15 cellular contexts compared by ENCODE assay signal in the genomic region with DNA sequence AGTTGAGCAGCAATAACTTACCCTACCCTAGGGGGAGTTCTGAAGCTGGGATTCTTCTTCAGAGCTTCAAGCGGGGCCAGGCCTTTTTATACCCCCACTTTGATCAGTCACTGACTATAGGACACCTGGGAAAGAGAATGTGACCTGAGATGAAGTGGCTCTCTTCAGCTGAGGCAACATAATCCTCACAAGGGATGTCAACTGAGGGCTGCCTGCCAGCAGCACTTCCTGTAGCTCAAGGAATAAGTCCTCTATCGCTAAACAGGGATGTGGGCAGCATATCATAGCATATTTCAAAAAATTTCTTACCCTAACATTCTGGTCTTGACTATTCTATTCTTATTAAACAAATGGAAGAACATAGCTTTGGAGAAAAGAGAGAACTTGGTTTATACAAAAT. TPM values are rescaled to one million over a fixed set of nuclear protein-coding genes. Genes with fewer than 3 reads are reported as not detected.
"Had no signal": no experiment of that assay in that cellular context is flagged by ENCODE, and none has a peak within 500 bp of the region (broad histone marks: within the 10 kb centered on the region; RNA-seq: fewer than 3 reads in every experiment).

No MANE protein-coding gene starts in this region.

- FAIRE-seq: urothelium cell line had no signal

- H3K4me1 ChIP-seq: colonic mucosa, spleen had no signal

- H3K27ac ChIP-seq: colonic mucosa, heart left ventricle, ovary, spleen had no signal

- H3K27me3 Mint-ChIP-seq: activated CD4-positive, alpha-beta memory T cell treated with anti-CD3 and anti-CD28 coated beads, Interleukin-2, amount 10 ng/mL, durations not matched to agents 7 days and 5 days; activated T-cell treated with anti-CD3 and anti-CD28 coated beads, Interleukin-2, amount 50 U/mL, for 24 hours; naive thymus-derived CD4-positive, alpha-beta T cell had no signal

- ATAC-seq: naive thymus-derived CD4-positive, alpha-beta T cell; sciatic nerve had no signal

- DNase-seq: activated CD4-positive, alpha-beta memory T cell treated with anti-CD3 and anti-CD28 coated beads, Interleukin-2, amount 10 ng/mL, durations not matched to agents 7 days and 5 days; activated CD4-positive, CD25-positive, alpha-beta regulatory T cell treated with anti-CD3 and anti-CD28 coated beads, Interleukin-2, amount 50 U/mL, for 72 hours; activated effector memory CD4-positive, alpha-beta T cell treated with Interleukin-2 at 50 U/mL for 16 hours; activated naive CD4-positive, alpha-beta T cell treated with anti-CD3 and anti-CD28 coated beads, Interleukin-2, amount 50 U/mL, for 16 hours; activated T-cell treated with anti-CD3 and anti-CD28 coated beads, Interleukin-2, amount 50 U/mL, for 24 hours; colonic mucosa; foreskin melanocyte; heart left ventricle; immature natural killer cell; naive thymus-derived CD4-positive, alpha-beta T cell; ovary; spleen had no signal

- H3K9me3 Mint-ChIP-seq: activated CD4-positive, alpha-beta memory T cell treated with anti-CD3 and anti-CD28 coated beads, Interleukin-2, amount 10 ng/mL, durations not matched to agents 7 days and 5 days; activated T-cell treated with anti-CD3 and anti-CD28 coated beads, Interleukin-2, amount 50 U/mL, for 24 hours; immature natural killer cell; naive thymus-derived CD4-positive, alpha-beta T cell had no signal

- H3K27me3 ChIP-seq: colonic mucosa, heart left ventricle, ovary, spleen had no signal

- H3K4me1 Mint-ChIP-seq: immature natural killer cell had no signal

- H3K4me3 Mint-ChIP-seq: activated CD4-positive, alpha-beta memory T cell treated with anti-CD3 and anti-CD28 coated beads, Interleukin-2, amount 10 ng/mL, durations not matched to agents 7 days and 5 days; activated T-cell treated with anti-CD3 and anti-CD28 coated beads, Interleukin-2, amount 50 U/mL, for 24 hours; immature natural killer cell; naive thymus-derived CD4-positive, alpha-beta T cell had no signal

- H3K27ac Mint-ChIP-seq: activated CD4-positive, alpha-beta memory T cell treated with anti-CD3 and anti-CD28 coated beads, Interleukin-2, amount 10 ng/mL, durations not matched to agents 7 days and 5 days; activated T-cell treated with anti-CD3 and anti-CD28 coated beads, Interleukin-2, amount 50 U/mL, for 24 hours; immature natural killer cell had no signal

- H3K9me3 ChIP-seq: colonic mucosa, heart left ventricle, ovary, spleen had no signal

- H3K36me3 ChIP-seq: ovary had no signal

- H3K4me3 ChIP-seq: colonic mucosa, heart left ventricle, lung, ovary, spleen had no signal

RNA-seq across cellular contexts. Expression of gene DLGAP5, which starts 45.0 kb away (rescaled TPM):
- polyA plus RNA-seq: naive thymus-derived CD4-positive, alpha-beta T cell had no signal
